Comparison of ENCODE assay signal across 19 cellular contexts in genomic region chr15:79919749-79920511, GRCh38. TPM values are rescaled to one million over a fixed set of nuclear protein-coding genes. Genes with fewer than 3 reads are reported as not detected.
DNase-seq lines count a peak whose midpoint lies in the region; ATAC-seq, FAIRE-seq and TF ChIP-seq lines count a peak whose summit lies in the region.
"Had no signal": no experiment of that assay in that cellular context is flagged by ENCODE, and none has a peak within 500 bp of the region (broad histone marks: within the 10 kb centered on the region; RNA-seq: fewer than 3 reads in every experiment).

No MANE protein-coding gene starts in this region.

- H3K9ac ChIP-seq in HepG2 (ENCODE audit: insufficient read depth, low read depth, low read length): no peak overlapping the region
- no peak overlapping the region for H3K9ac ChIP-seq in astrocyte (ENCODE audit: low read length)

- H3K4me1 Mint-ChIP-seq in astrocyte (ENCODE audit: low read depth, unreplicated experiment) (peaks cover 7% of the 10 kb centered on the region), type B pancreatic cell (ENCODE audit: unreplicated experiment) (peaks cover 13% of the 10 kb centered on the region)

- ATAC-seq in HepG2 (no peak), right lobe of liver (no peak)

- intact Hi-C loops in HepG2 (cut with micrococcal nuclease; ENCODE audit: unreplicated experiment) (loop anchor here (5.0 kb wide), 2 partner anchors 33 to 57 kb away; no protein-coding TSS in a partner anchor), right lobe of liver (cut with DNase I) (no loop called here)

- no peak overlapping the region for H3K27ac ChIP-seq in HepG2 (ENCODE audit: extremely low read length, insufficient read depth, low read length)
- H3K27ac ChIP-seq in right lobe of liver: no peak overlapping the region
- H3K27ac ChIP-seq in astrocyte (ENCODE audit: low read depth, low read length): no peak overlapping the region
- H3K27ac ChIP-seq: 22Rv1, SJSA1 had no signal

- DNase-seq in HepG2 (ENCODE audit: low spot score) (no peak), right lobe of liver (no peak), astrocyte (ENCODE audit: low read depth) (no peak), type B pancreatic cell (ENCODE audit: extremely low spot score, unreplicated experiment) (no peak), SIG-M5 treated with dmso at 0.1 percent for 504 hours (lab: John Stamatoyannopoulos, UW; ENCODE audit: unreplicated experiment) (no peak), GF-D8 (lab: John Stamatoyannopoulos, UW) (no peak)
- DNase-seq in activated CD4-positive, alpha-beta T cell treated with anti-CD3 and anti-CD28 coated beads for 48 hours: no peak
- DNase-seq: BE2C; Calu3; CD4-positive, alpha-beta memory T cell; HFFc6; MV-4-11; NCI-H1417; NCI-H187 treated with DMSO at 0.1 percent for 48 hours; NCI-H446 treated with DMSO at 0.1 percent for 48 hours; NK-92 treated with Interleukin-12 subunit alpha and Interleukin-12 subunit beta, amount 100 ng/mL, for 24 hours had no signal

- no peak for TF ChIP-seq POLR2A in HepG2 (IDR thresholded peaks at IDR 0.05; ENCODE audit: insufficient read depth in 1 of 2, low read depth in 2 of 2, low read length in 2 of 2)
- no peak for TF ChIP-seq POLR2A in right lobe of liver (IDR thresholded peaks at IDR 0.05)

- H3K4me3 ChIP-seq in HepG2 (replicated peaks in 1 of 3; ENCODE audit: insufficient read depth in 1 of 3, low read depth in 2 of 3, low read length in 3 of 3): no peak overlapping the region
- no peak overlapping the region for H3K4me3 ChIP-seq in right lobe of liver
- no peak overlapping the region for H3K4me3 ChIP-seq in astrocyte (ENCODE audit: insufficient read depth, low read depth, low read length)
- peak overlapping the region; percentile 1 for H3K4me3 ChIP-seq in iPS-11a (ENCODE audit: low read depth, low read length)
- H3K4me3 ChIP-seq: SJSA1 had no signal

- no peaks in the 10 kb centered on the region for H4K20me1 ChIP-seq in HepG2 (ENCODE audit: insufficient read depth, low read length)
- H4K20me1 ChIP-seq in astrocyte (ENCODE audit: insufficient read depth, low read length): peaks cover 10% of the 10 kb centered on the region

- peaks cover 53% of the 10 kb centered on the region for H3K9me3 Mint-ChIP-seq in astrocyte (ENCODE audit: unreplicated experiment)
- peaks cover 13% of the 10 kb centered on the region for H3K9me3 Mint-ChIP-seq in type B pancreatic cell

- in situ Hi-C loops in HepG2 (cut with HindIII; ENCODE audit: extremely low pct_ligation_motif_present, low pct_unique_long_range_greater_than_20kb): no loop called here

- H3K4me1 ChIP-seq in HepG2 (ENCODE audit: insufficient read depth, low read length) (peaks cover 23% of the 10 kb centered on the region), right lobe of liver (peaks cover 0 to 5% (median 0%) of the 10 kb centered on the region in 4 donors), astrocyte (ENCODE audit: insufficient read depth, low read length) (peaks cover 5% of the 10 kb centered on the region)
- H3K4me1 ChIP-seq: BE2C had no signal

- H3K27me3 ChIP-seq in HepG2 (ENCODE audit: control insufficient read depth in 1 of 2, insufficient read depth in 2 of 2, low read length in 2 of 2) (no peaks in the 10 kb centered on the region; a peak in 1 of 5 replicates), right lobe of liver (no peaks in the 10 kb centered on the region), astrocyte (ENCODE audit: insufficient read depth, low read length) (no peaks in the 10 kb centered on the region)
- H3K27me3 ChIP-seq: BE2C, SJSA1 had no signal

- WGBS in HepG2 (ENCODE audit: low lambda C conversion rate): 94% methylated on average over 12 of the region's 12 CpGs
- WGBS in right lobe of liver (ENCODE audit: insufficient coverage, low coverage, low lambda C conversion rate, missing lambda C conversion rate): 90% methylated on average over 11 of the region's 12 CpGs

- BruUV-seq in HepG2 (replicated peaks; lab: Mats Ljungman, UMichigan): no TSS peak

- H3K4me2 ChIP-seq in HepG2 (ENCODE audit: low read depth, low read length) (no peak overlapping the region), astrocyte (ENCODE audit: low read length) (no peak overlapping the region)

- H3K9me3 ChIP-seq in HepG2 (ENCODE audit: low read length): peaks cover 35% of the 10 kb centered on the region
- peaks cover 0 to 15% (median 8%) of the 10 kb centered on the region in 4 donors for H3K9me3 ChIP-seq in right lobe of liver
- H3K9me3 ChIP-seq in astrocyte (ENCODE audit: insufficient read depth, low read depth, low read length): peaks cover 29% of the 10 kb centered on the region

- H3K4me3 Mint-ChIP-seq in astrocyte (ENCODE audit: unreplicated experiment) (peak overlapping the region; percentile 40), type B pancreatic cell (peak overlapping the region; percentile 37)
- H3K4me3 Mint-ChIP-seq: HFFc6 had no signal

- POLR2A ChIA-PET in HepG2 (lab: Yijun Ruan, JAX): no interaction called here

- CTCF ChIA-PET in HepG2 (lab: Yijun Ruan, JAX; ENCODE audit: low intra/inter-chr PET ratio, low total read pairs): no interaction called here

- H2AFZ ChIP-seq in HepG2 (ENCODE audit: low read length) (no peak overlapping the region), astrocyte (ENCODE audit: low read depth, low read length) (no peak overlapping the region)

- H3K79me2 ChIP-seq in HepG2 (ENCODE audit: insufficient read depth, low read length): peaks cover 27% of the 10 kb centered on the region
- H3K79me2 ChIP-seq in astrocyte (ENCODE audit: insufficient read depth, low read length): peaks cover 28% of the 10 kb centered on the region

- peaks cover 57% of the 10 kb centered on the region for H3K36me3 Mint-ChIP-seq in astrocyte (ENCODE audit: low read depth, unreplicated experiment)
- H3K36me3 Mint-ChIP-seq in type B pancreatic cell: peaks cover 67% of the 10 kb centered on the region

- H3K27me3 Mint-ChIP-seq in astrocyte (ENCODE audit: low read depth, unreplicated experiment): no peaks in the 10 kb centered on the region
- H3K27me3 Mint-ChIP-seq in type B pancreatic cell: no peaks in the 10 kb centered on the region
- H3K27me3 Mint-ChIP-seq: CD4-positive, alpha-beta memory T cell had no signal

- H3K36me3 ChIP-seq in HepG2 (replicated peaks in 1 of 2; ENCODE audit: control insufficient read depth in 1 of 2, insufficient read depth in 2 of 2, low read length in 2 of 2) (peaks cover 2 to 4% of the 10 kb centered on the region in 2 experiments; a peak in 3 of 5 replicates), right lobe of liver (peaks cover 0 to 11% (median 0%) of the 10 kb centered on the region in 4 donors), astrocyte (ENCODE audit: insufficient read depth, low read length) (peaks cover 2% of the 10 kb centered on the region)

- no peak for TF ChIP-seq CTCF in HepG2 (CRISPR knock-in tag; IDR thresholded peaks at IDR 0.05)
- no peak for TF ChIP-seq CTCF in right lobe of liver (IDR thresholded peaks at IDR 0.05)
- TF ChIP-seq CTCF in astrocyte (IDR thresholded peaks at IDR 0.05; ENCODE audit: insufficient read depth, low read depth, low read length): no peak
- no peak for TF ChIP-seq CTCF in type B pancreatic cell (conservative IDR thresholded peaks at IDR 0.05)

- TF ChIP-seq RAD21 in HepG2 (CRISPR knock-in tag; IDR thresholded peaks at IDR 0.05): no peak

- FAIRE-seq in HepG2 (lab: Jason Lieb, UNC) (no peak), astrocyte (lab: Jason Lieb, UNC) (no peak)

- H3K27ac Mint-ChIP-seq in astrocyte (ENCODE audit: unreplicated experiment) (peak overlapping the region; percentile 66), type B pancreatic cell (no peak overlapping the region)
- H3K27ac Mint-ChIP-seq: HFFc6 had no signal

- no peak for TF ChIP-seq EP300 in HepG2 (IDR thresholded peaks at IDR 0.05; ENCODE audit: low read depth in 2 of 2, low read length in 2 of 2)
- TF ChIP-seq EP300 in HepG2 (CRISPR knock-in tag; IDR thresholded peaks at IDR 0.05; ENCODE audit: borderline replicate concordance): no peak

RNA-seq across cellular contexts. Expression of gene MTHFS, which starts 23.1 kb away (rescaled TPM):
- 37.0 and 52.4 TPM in 2 replicates for total RNA-seq in HepG2 (2016; rRNA removed; fragmentation: Illumina TruSeq; extraction: Trizol)
- total RNA-seq in HepG2 (2016; cell fraction: cytosol; rRNA removed; fragmentation: Illumina TruSeq; extraction: Trizol; ENCODE audit: low read depth): 27.5 and 32.2 TPM in 2 replicates
- total RNA-seq in HepG2 (2016; cell fraction: insoluble cytoplasmic fraction; rRNA removed; fragmentation: Illumina TruSeq; extraction: Trizol): 35.9 and 52.4 TPM in 2 replicates
- 35.1 and 35.8 TPM in 2 replicates for total RNA-seq in HepG2 (2016; cell fraction: membrane; rRNA removed; fragmentation: Illumina TruSeq; extraction: Trizol)
- total RNA-seq in HepG2 (2016; cell fraction: nucleus; rRNA removed; fragmentation: Illumina TruSeq; extraction: Trizol): 20.8 and 21.2 TPM in 2 replicates
- 48.7 and 49.7 TPM in 2 replicates for polyA plus RNA-seq in HepG2 (2011; rRNA removed)
- polyA plus RNA-seq in HepG2 (2011; cell fraction: cytosol; rRNA removed): 51.7 and 69.8 TPM in 2 replicates
- polyA plus RNA-seq in HepG2 (2011; cell fraction: nucleus; rRNA removed): 17.3 and 18.6 TPM in 2 replicates
- 54.3 and 54.5 TPM in 2 replicates for polyA plus RNA-seq in HepG2 (2012)
- polyA plus RNA-seq in HepG2 (2016; cell fraction: cytosol; fragmentation: Illumina TruSeq; extraction: Trizol; ENCODE audit: low read depth): 37.9 and 57.9 TPM in 2 replicates
- 97.4 and 99.9 TPM in 2 replicates for polyA plus RNA-seq in HepG2 (2016; cell fraction: insoluble cytoplasmic fraction; fragmentation: Illumina TruSeq; extraction: Trizol; ENCODE audit: low read depth)
- 50.6 and 54.6 TPM in 2 replicates for polyA plus RNA-seq in HepG2 (2016; cell fraction: membrane; fragmentation: Illumina TruSeq; extraction: Trizol; ENCODE audit: low read depth)
- 42.9 and 44.8 TPM in 2 replicates for polyA plus RNA-seq in HepG2 (2016; cell fraction: nucleus; fragmentation: Illumina TruSeq; extraction: Trizol; ENCODE audit: insufficient read depth, low read depth)
- 7.5 and 10.8 TPM in 2 replicates for polyA minus RNA-seq in HepG2 (2011; rRNA and poly(A)+ RNA removed; ENCODE audit: low replicate concordance)
- polyA minus RNA-seq in HepG2 (2011; cell fraction: cytosol; rRNA and poly(A)+ RNA removed): 17.3 and 20.8 TPM in 2 replicates
- 30.0 and 33.6 TPM in 2 replicates for polyA minus RNA-seq in HepG2 (2011; cell fraction: nucleus; rRNA and poly(A)+ RNA removed)
- 100 to 1,000 TPM in 5 of 6 experiments, 10 to 100 TPM in 1; 82.7 to 186 (median 158) TPM for total RNA-seq in right lobe of liver
- 20.0 TPM in 2 replicates for total RNA-seq in astrocyte
- 22.7 and 27.6 TPM in 2 replicates for total RNA-seq in type B pancreatic cell (ENCODE audit: low replicate concordance)

RNA-seq across cellular contexts. Expression of gene BCL2A1, which starts 51.1 kb away (rescaled TPM):
- total RNA-seq in HepG2 (2016; rRNA removed; fragmentation: Illumina TruSeq; extraction: Trizol): 0.31 and 0.97 TPM in 2 replicates
- total RNA-seq in HepG2 (2016; cell fraction: cytosol; rRNA removed; fragmentation: Illumina TruSeq; extraction: Trizol; ENCODE audit: low read depth): 0.30 and 0.44 TPM in 2 replicates
- total RNA-seq in HepG2 (2016; cell fraction: insoluble cytoplasmic fraction; rRNA removed; fragmentation: Illumina TruSeq; extraction: Trizol): 0.24 and 0.89 TPM in 2 replicates
- total RNA-seq in HepG2 (2016; cell fraction: membrane; rRNA removed; fragmentation: Illumina TruSeq; extraction: Trizol): 0.31 TPM in 1 of 2 replicates, not detected in the other
- 0.53 TPM in 1 of 2 replicates, not detected in the other for total RNA-seq in HepG2 (2016; cell fraction: nucleus; rRNA removed; fragmentation: Illumina TruSeq; extraction: Trizol)
- 0.08 and 0.21 TPM in 2 replicates for polyA plus RNA-seq in HepG2 (2011; rRNA removed)
- 0.25 and 0.49 TPM in 2 replicates for polyA plus RNA-seq in HepG2 (2011; cell fraction: cytosol; rRNA removed)
- polyA plus RNA-seq in HepG2 (2011; cell fraction: nucleus; rRNA removed): not detected in 2 replicates
- polyA plus RNA-seq in HepG2 (2012): not detected in 2 replicates
- polyA plus RNA-seq in HepG2 (2016; cell fraction: cytosol; fragmentation: Illumina TruSeq; extraction: Trizol; ENCODE audit: low read depth): 0.27 and 0.36 TPM in 2 replicates
- polyA plus RNA-seq in HepG2 (2016; cell fraction: insoluble cytoplasmic fraction; fragmentation: Illumina TruSeq; extraction: Trizol; ENCODE audit: low read depth): 0.25 and 0.56 TPM in 2 replicates
- 0.29 and 0.38 TPM in 2 replicates for polyA plus RNA-seq in HepG2 (2016; cell fraction: membrane; fragmentation: Illumina TruSeq; extraction: Trizol; ENCODE audit: low read depth)
- polyA plus RNA-seq in HepG2 (2016; cell fraction: nucleus; fragmentation: Illumina TruSeq; extraction: Trizol; ENCODE audit: insufficient read depth, low read depth): not detected in 2 replicates
- 0.30 TPM in 1 of 2 replicates, not detected in the other for polyA minus RNA-seq in HepG2 (2011; rRNA and poly(A)+ RNA removed; ENCODE audit: low replicate concordance)
- polyA minus RNA-seq in HepG2 (2011; cell fraction: cytosol; rRNA and poly(A)+ RNA removed): not detected in 2 replicates
- polyA minus RNA-seq in HepG2 (2011; cell fraction: nucleus; rRNA and poly(A)+ RNA removed): not detected in 2 replicates
- total RNA-seq in right lobe of liver: 1 to 10 TPM in 4 of 6 experiments, under 1 TPM in 2; 0.26 to 6.9 (median 1.8) TPM
- not detected in 2 replicates for total RNA-seq in astrocyte
- total RNA-seq in type B pancreatic cell (ENCODE audit: low replicate concordance): not detected in 2 replicates
- total RNA-seq: Calu3 had no signal
